Comparison of ENCODE assay signal across 12 cellular contexts in the genomic region with DNA sequence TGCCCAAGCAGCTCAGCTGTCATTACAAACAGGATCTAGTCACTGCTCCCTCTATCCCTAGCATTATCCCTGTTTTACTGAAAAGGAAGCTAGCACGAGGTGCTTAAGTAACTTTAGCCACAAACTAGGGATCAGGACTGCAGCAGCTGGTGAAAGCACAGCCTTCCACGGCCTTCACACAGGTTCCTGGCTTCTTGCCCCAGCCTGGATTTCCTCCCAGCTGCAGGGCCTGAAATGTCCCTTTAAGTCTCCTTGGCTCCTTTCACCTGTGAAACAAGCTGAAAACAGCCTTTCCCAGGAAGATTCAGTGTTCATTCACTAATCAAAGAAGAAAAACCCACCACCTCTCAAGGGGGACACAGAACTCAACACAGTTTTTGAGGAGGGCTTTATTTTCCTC.
DNase-seq lines count a peak whose midpoint lies in the region; ATAC-seq and TF ChIP-seq lines count a peak whose summit lies in the region.
"Had no signal": no experiment of that assay in that cellular context is flagged by ENCODE, and none has a peak within 500 bp of the region (broad histone marks: within the 10 kb centered on the region; RNA-seq: fewer than 3 reads in every experiment).

No MANE protein-coding gene starts in this region.

- H3K36me3 ChIP-seq in body of pancreas (replicated peaks in 1 of 2; ENCODE audit: insufficient read depth in 1 of 2, low read depth in 2 of 2) = no peaks in the 10 kb centered on the region
- H3K36me3 ChIP-seq: neutrophil, tibial artery had no signal

- ATAC-seq in body of pancreas (peak; percentile 95), HG03378 (IDR thresholded peaks at IDR 0.05; ENCODE audit: unreplicated experiment) (no peak)

- peaks cover 46% of the 10 kb centered on the region for H3K4me1 ChIP-seq in body of pancreas
- H3K4me1 ChIP-seq: tibial artery had no signal

- H3K27me3 ChIP-seq in body of pancreas = no peaks in the 10 kb centered on the region
- H3K27me3 ChIP-seq: neutrophil, tibial artery had no signal

- peaks cover 0 to 3% (median 0%) of the 10 kb centered on the region in 3 donors for H3K9me3 ChIP-seq in body of pancreas
- H3K9me3 ChIP-seq: neutrophil had no signal

- TF ChIP-seq POLR2A in body of pancreas (IDR thresholded peaks at IDR 0.05) (no peak), erythroblast (IDR thresholded peaks at IDR 0.05; ENCODE audit: low read length) (no peak)

- TF ChIP-seq CTCF in body of pancreas (IDR thresholded peaks at IDR 0.05) = peak in 1 of 7 experiments; percentile 6

- intact Hi-C loops in body of pancreas (cut with DNase I) = no loop called here

- peak overlapping the region; percentile 75 to 83 (median 76) for H3K27ac ChIP-seq in body of pancreas
- H3K27ac ChIP-seq in substantia nigra (ENCODE audit: low read depth, low read length, poor library complexity, severe bottlenecking) = no peak overlapping the region
- H3K27ac ChIP-seq: neutrophil, tibial artery had no signal

- H3K4me3 ChIP-seq in body of pancreas = no peak overlapping the region
- H3K4me3 ChIP-seq: tibial artery had no signal

- 10% methylated on average over 2 of the region's 2 CpGs for WGBS in body of pancreas, 2 donors

- peak; percentile 27 for DNase-seq in NCI-H345 (lab: John Stamatoyannopoulos, UW)
- DNase-seq in NCI-H345 treated with DMSO at 0.1 percent for 48 hours (lab: John Stamatoyannopoulos, UW; ENCODE audit: unreplicated experiment) = no peak
- DNase-seq in body of pancreas = peak; percentile 89 to 95 (median 90)
- DNase-seq in iPS-NIHi7 (ENCODE audit: extremely low spot score) = peak; percentile 26
- DNase-seq in substantia nigra (lab: John Stamatoyannopoulos, UW) = peak in 28 of 49 donors; percentile 0 to 38 (median 8)
- DNase-seq in stimulated activated naive CD4-positive, alpha-beta T cell (lab: John Stamatoyannopoulos, UW) = no peak
- DNase-seq in erythroblast (lab: John Stamatoyannopoulos, UW) = no peak
- DNase-seq: activated effector memory CD4-positive, alpha-beta T cell treated with anti-CD3 and anti-CD28 coated beads, Interleukin-2, amount 50 U/mL, for 16 hours; stimulated activated CD4-positive, alpha-beta T cell treated with anti-CD3 and anti-CD28 coated beads, Interleukin-4, amount 100 ng/mL, for 1 hour; tibial artery had no signal

Comparison
In these comparisons a context has a peak if more than half of its experiments do, and no peak if none do; other contexts are left out.
1. DNase-seq: peak in NCI-H345 (single experiment), body of pancreas (4 of 4), iPS-NIHi7 (single experiment) and substantia nigra (28 of 49); none in NCI-H345 treated with DMSO at 0.1 percent for 48 hours (single experiment), stimulated activated naive CD4-positive, alpha-beta T cell (0 of 6) and erythroblast (0 of 2).